Comparison of ENCODE assay signal across 15 cellular contexts in genomic region chr9:24073237-24073636, GRCh38.
DNase-seq lines count a peak whose midpoint lies in the region; TF ChIP-seq lines count a peak whose summit lies in the region.
"Had no signal": no experiment of that assay in that cellular context is flagged by ENCODE, and none has a peak within 500 bp of the region (broad histone marks: within the 10 kb centered on the region; RNA-seq: fewer than 3 reads in every experiment).

No MANE protein-coding gene starts in this region.

- H3K27me3 ChIP-seq in H9 (ENCODE audit: insufficient read depth, low read length) (no peaks in the 10 kb centered on the region), neural progenitor cell (no peaks in the 10 kb centered on the region), vagina (no peaks in the 10 kb centered on the region)

- no CpG with 5 or more reads among the region's 4 CpGs for WGBS in H9 (ENCODE audit: extremely low coverage, insufficient read length, low lambda C conversion rate)

- no peak overlapping the region for H4K8ac ChIP-seq in H9 (replicated peaks; ENCODE audit: insufficient read length, low read depth, low read length)

- H3K4me1 Mint-ChIP-seq in H9 (peaks cover 24 to 26% of the 10 kb centered on the region in 2 experiments), glutamatergic neuron (ENCODE audit: low read depth, unreplicated experiment) (peaks cover 33% of the 10 kb centered on the region), neural progenitor cell (peaks cover 17% of the 10 kb centered on the region)

- H3K9me3 ChIP-seq in H9 (ENCODE audit: control insufficient read depth, low read depth, low read length) (no peaks in the 10 kb centered on the region), neural progenitor cell (ENCODE audit: low read depth) (no peaks in the 10 kb centered on the region), vagina (no peaks in the 10 kb centered on the region)

- H3K79me2 ChIP-seq in H9 (ENCODE audit: insufficient read depth, low read length): no peaks in the 10 kb centered on the region
- no peaks in the 10 kb centered on the region for H3K79me2 ChIP-seq in neural progenitor cell (ENCODE audit: low read depth)

- H2BK20ac ChIP-seq in H9 (ENCODE audit: low read depth, low read length, poor library complexity, severe bottlenecking): no peak overlapping the region

- H3T11ph ChIP-seq in H9 (ENCODE audit: low read length): no peak overlapping the region

- TF ChIP-seq CTCF in H9 (conservative IDR thresholded peaks at IDR 0.05) (no peak), glutamatergic neuron (IDR thresholded peaks at IDR 0.05; ENCODE audit: partially characterized antibody, unreplicated experiment) (no peak), neural progenitor cell (IDR thresholded peaks at IDR 0.05) (no peak), vagina (IDR thresholded peaks at IDR 0.05) (no peak)

- H4K91ac ChIP-seq in H9 (ENCODE audit: insufficient read length, low read depth, low read length): no peak overlapping the region

- no peaks in the 10 kb centered on the region for H3K23me2 ChIP-seq in H9 (ENCODE audit: insufficient read length, low read depth, low read length, poor library complexity, severe bottlenecking)

- H2AFZ ChIP-seq in H9 (ENCODE audit: low read length) (no peak overlapping the region), neural progenitor cell (replicated peaks) (peak overlapping the region; percentile 28)

- H2BK5ac ChIP-seq in H9 (ENCODE audit: insufficient read length, low read length): no peak overlapping the region

- H2AK5ac ChIP-seq in H9 (ENCODE audit: insufficient read length, low read length): no peak overlapping the region

- DNase-seq in H9 (peak; percentile 27), NCI-H69 (lab: John Stamatoyannopoulos, UW) (peak; percentile 43), glutamatergic neuron (no peak), neural progenitor cell (ENCODE audit: low spot score) (no peak), vagina (ENCODE audit: extremely low spot score in 2 of 2) (no peak), NCI-H187 (lab: John Stamatoyannopoulos, UW) (no peak), SIG-M5 (lab: John Stamatoyannopoulos, UW) (no peak)
- DNase-seq: AML-193; CD4-positive, alpha-beta T cell; DMS153; DMS79 treated with DMSO at 0.1 percent for 48 hours; GF-D8; IMR-90 had no signal

- no peaks in the 10 kb centered on the region for H3K36me3 ChIP-seq in neural progenitor cell
- no peaks in the 10 kb centered on the region for H3K36me3 ChIP-seq in vagina

- no peak overlapping the region for H3K4me3 ChIP-seq in neural progenitor cell
- no peak overlapping the region for H3K4me3 ChIP-seq in vagina
- H3K4me3 ChIP-seq: K562 had no signal

- H3K4me3 Mint-ChIP-seq in H9 (no peak overlapping the region), glutamatergic neuron (ENCODE audit: unreplicated experiment) (peak overlapping the region; percentile 26), neural progenitor cell (no peak overlapping the region)
- H3K4me3 Mint-ChIP-seq: CD4-positive, alpha-beta T cell had no signal

- H3K23ac ChIP-seq in H9 (ENCODE audit: insufficient read length, low read depth, low read length): no peak overlapping the region

- no peak overlapping the region for H2BK120ac ChIP-seq in H9 (ENCODE audit: low read depth, low read length, poor library complexity, severe bottlenecking)

- H4K20me1 ChIP-seq in H9 (ENCODE audit: control insufficient read depth, insufficient read depth, insufficient read length) (no peaks in the 10 kb centered on the region), neural progenitor cell (ENCODE audit: low read depth) (no peaks in the 10 kb centered on the region)

- no peak overlapping the region for H3K14ac ChIP-seq in H9 (ENCODE audit: insufficient read depth, low read length)

- H3K4ac ChIP-seq in H9 (ENCODE audit: low read depth, low read length): no peak overlapping the region

- H2BK15ac ChIP-seq in H9 (ENCODE audit: low read depth, low read length): no peak overlapping the region

- TF ChIP-seq POLR2A in vagina (IDR thresholded peaks at IDR 0.05): no peak

- no peak overlapping the region for H3K18ac ChIP-seq in H9 (ENCODE audit: insufficient read length, low read depth, low read length)

- H3K27ac ChIP-seq in H9 (ENCODE audit: insufficient read length, low read depth, low read length) (no peak overlapping the region), neural progenitor cell (no peak overlapping the region), vagina (no peak overlapping the region)
- H3K27ac ChIP-seq: C4-2B had no signal

- no peaks in the 10 kb centered on the region for H3K27me3 Mint-ChIP-seq in H9 (ENCODE audit: low read depth)
- H3K27me3 Mint-ChIP-seq in glutamatergic neuron (ENCODE audit: unreplicated experiment): no peaks in the 10 kb centered on the region
- H3K27me3 Mint-ChIP-seq in neural progenitor cell (ENCODE audit: insufficient read depth, low read depth): no peaks in the 10 kb centered on the region
- H3K27me3 Mint-ChIP-seq: CD4-positive, alpha-beta T cell had no signal

- H3K27ac Mint-ChIP-seq in H9: peak overlapping the region in 2 of 3 experiments; percentile 1 to 36; a peak in 5 of 7 replicates
- H3K27ac Mint-ChIP-seq in glutamatergic neuron (ENCODE audit: unreplicated experiment): peak overlapping the region; percentile 75
- no peak overlapping the region for H3K27ac Mint-ChIP-seq in neural progenitor cell
- H3K27ac Mint-ChIP-seq: CD4-positive, alpha-beta T cell had no signal

- no peak overlapping the region for H4K5ac ChIP-seq in H9 (ENCODE audit: insufficient read length, low read depth, low read length)

- H2BK12ac ChIP-seq in H9 (ENCODE audit: insufficient read length, low read depth, low read length): no peak overlapping the region

- H3K4me2 ChIP-seq in H9 (ENCODE audit: insufficient read depth, insufficient read length, low read length) (no peak overlapping the region), neural progenitor cell (no peak overlapping the region)

- intact Hi-C loops in vagina (cut with DNase I): no loop called here

- H3K36me3 Mint-ChIP-seq in H9 (ENCODE audit: insufficient read depth in 1 of 3, low read depth in 3 of 3): no peaks in the 10 kb centered on the region
- no peaks in the 10 kb centered on the region for H3K36me3 Mint-ChIP-seq in glutamatergic neuron (ENCODE audit: unreplicated experiment)
- H3K36me3 Mint-ChIP-seq in neural progenitor cell: no peaks in the 10 kb centered on the region

- H3K56ac ChIP-seq in H9 (ENCODE audit: insufficient read length, low read depth, low read length): no peak overlapping the region

- no peaks in the 10 kb centered on the region for H3K9me3 Mint-ChIP-seq in H9
- H3K9me3 Mint-ChIP-seq in glutamatergic neuron (ENCODE audit: unreplicated experiment): peaks cover 4% of the 10 kb centered on the region
- H3K9me3 Mint-ChIP-seq in neural progenitor cell: no peaks in the 10 kb centered on the region

- no peaks in the 10 kb centered on the region for H3K79me1 ChIP-seq in H9 (ENCODE audit: insufficient read depth, low read depth, low read length, poor library complexity, severe bottlenecking)

- no peaks in the 10 kb centered on the region for H3F3A ChIP-seq in neural progenitor cell (ENCODE audit: low read depth)

- H3K9ac ChIP-seq in H9 (ENCODE audit: extremely low read depth, insufficient read length, low read length): no peak overlapping the region
- no peak overlapping the region for H3K9ac ChIP-seq in neural progenitor cell

- peaks cover 9% of the 10 kb centered on the region for H3K4me1 ChIP-seq in H9 (ENCODE audit: insufficient read depth, low read length)
- no peaks in the 10 kb centered on the region for H3K4me1 ChIP-seq in neural progenitor cell
- no peaks in the 10 kb centered on the region for H3K4me1 ChIP-seq in vagina

Comparison
In these comparisons a context has a peak if more than half of its experiments do, and no peak if none do; other contexts are left out.
1. DNase-seq: peak in H9 (single experiment) and NCI-H69 (single experiment); none in glutamatergic neuron (single experiment), neural progenitor cell (single experiment), vagina (0 of 2), NCI-H187 (0 of 2) and SIG-M5 (single experiment).